ENCODE assay signal across 42 cellular contexts in genomic region chr16:50622029-50622428, GRCh38. TPM values are rescaled to one million over a fixed set of nuclear protein-coding genes. Genes with fewer than 3 reads are reported as not detected.
DNase-seq lines count a peak whose midpoint lies in the region; ATAC-seq, FAIRE-seq and TF ChIP-seq lines count a peak whose summit lies in the region.
"Had no signal": no experiment of that assay in that cellular context is flagged by ENCODE, and none has a peak within 500 bp of the region (broad histone marks: within the 10 kb centered on the region; RNA-seq: fewer than 3 reads in every experiment).

No MANE protein-coding gene starts in this region.

- no TSS peak for BruUV-seq in HepG2 (replicated peaks; lab: Mats Ljungman, UMichigan)

- TF ChIP-seq EP300 in HepG2 (IDR thresholded peaks at IDR 0.05; ENCODE audit: low read depth in 2 of 2, low read length in 2 of 2) = no peak
- TF ChIP-seq EP300 in HepG2 (CRISPR knock-in tag; IDR thresholded peaks at IDR 0.05; ENCODE audit: borderline replicate concordance) = no peak

- H3K27ac ChIP-seq in HepG2 (ENCODE audit: extremely low read length, insufficient read depth, low read length) (no peak overlapping the region), right lobe of liver (no peak overlapping the region), HEK293 (ENCODE audit: extremely low read depth, low read depth, low read length) (no peak overlapping the region)
- H3K27ac ChIP-seq: 22Rv1; A549; BLaER1; BLaER1 treated with 17β-estradiol and CSF1 and Interleukin-3, amounts not matched to agents 10 nM and 100 nM; C4-2B had no signal

- no peaks in the 10 kb centered on the region for H3K27me3 Mint-ChIP-seq in activated naive CD8-positive, alpha-beta T cell treated with anti-CD3 and anti-CD28 coated beads, Interleukin-2, amount 10 ng/mL, durations not matched to agents 7 days and 5 days
- no peaks in the 10 kb centered on the region for H3K27me3 Mint-ChIP-seq in activated naive CD8-positive, alpha-beta T cell treated with anti-CD3 and anti-CD28 coated beads, Interleukin-2, amount 50 U/mL, for 24 hours
- H3K27me3 Mint-ChIP-seq: B cell; CD4-positive, alpha-beta memory T cell; CD4-positive, alpha-beta T cell; CD4-positive, CD25-positive, alpha-beta regulatory T cell had no signal

- WGBS in HepG2 (ENCODE audit: low lambda C conversion rate) = 99% methylated on average over 7 of the region's 7 CpGs
- 94% methylated on average over 2 of the region's 7 CpGs for WGBS in right lobe of liver (ENCODE audit: insufficient coverage, low coverage, low lambda C conversion rate, missing lambda C conversion rate)

- peaks cover 16% of the 10 kb centered on the region for H3K79me2 ChIP-seq in HepG2 (ENCODE audit: insufficient read depth, low read length)

- in situ Hi-C loops in HepG2 (cut with HindIII; ENCODE audit: extremely low pct_ligation_motif_present, low pct_unique_long_range_greater_than_20kb) = no loop called here

- DNase-seq in activated naive CD8-positive, alpha-beta T cell treated with anti-CD3 and anti-CD28 coated beads, Interleukin-2, amount 10 ng/mL, durations not matched to agents 7 days and 5 days = no peak
- DNase-seq in activated naive CD8-positive, alpha-beta T cell treated with anti-CD3 and anti-CD28 coated beads, Interleukin-2, amount 50 U/mL, for 24 hours = no peak
- DNase-seq in Right ventricle myocardium inferior (ENCODE audit: missing footprints) (peak; percentile 21), left cardiac atrium (no peak), HepG2 (ENCODE audit: low spot score) (no peak), right lobe of liver (no peak)
- no peak for DNase-seq in activated CD4-positive, alpha-beta T cell treated with anti-CD3 and anti-CD28 coated beads for 4 hours
- DNase-seq: 8988T; ACHN; AML-193; BE2C; C1 segment of cervical spinal cord; Caco-2; Calu3; CD4-positive, alpha-beta memory T cell; CD4-positive, alpha-beta T cell; CD4-positive, CD25-positive, alpha-beta regulatory T cell; CD8-positive, alpha-beta memory T cell; CD8-positive, alpha-beta T cell; COR-L47; DMS 273 treated with DMSO at 0.1 percent for 48 hours; DMS153; DMS53; DMS79; DMS79 treated with DMSO at 0.1 percent for 48 hours; DND-41; EL had no signal

- peak overlapping the region; percentile 31 for H3K27ac Mint-ChIP-seq in activated naive CD8-positive, alpha-beta T cell treated with anti-CD3 and anti-CD28 coated beads, Interleukin-2, amount 10 ng/mL, durations not matched to agents 7 days and 5 days
- no peak overlapping the region for H3K27ac Mint-ChIP-seq in activated naive CD8-positive, alpha-beta T cell treated with anti-CD3 and anti-CD28 coated beads, Interleukin-2, amount 50 U/mL, for 24 hours
- H3K27ac Mint-ChIP-seq: B cell; CD8-positive, alpha-beta T cell had no signal

- TF ChIP-seq RAD21 in HepG2 (CRISPR knock-in tag; IDR thresholded peaks at IDR 0.05) = no peak

- peaks cover 42% of the 10 kb centered on the region for H3K4me1 ChIP-seq in HepG2 (ENCODE audit: insufficient read depth, low read length)
- H3K4me1 ChIP-seq in right lobe of liver = peaks cover 0 to 14% (median 3%) of the 10 kb centered on the region in 4 donors
- H3K4me1 ChIP-seq in HEK293 (ENCODE audit: control insufficient read depth, insufficient read depth, low read length) = no peaks in the 10 kb centered on the region
- H3K4me1 ChIP-seq: BE2C, Caco-2 had no signal

- no peaks in the 10 kb centered on the region for H3K36me3 Mint-ChIP-seq in activated naive CD8-positive, alpha-beta T cell treated with anti-CD3 and anti-CD28 coated beads, Interleukin-2, amount 10 ng/mL, durations not matched to agents 7 days and 5 days
- no peaks in the 10 kb centered on the region for H3K36me3 Mint-ChIP-seq in activated naive CD8-positive, alpha-beta T cell treated with anti-CD3 and anti-CD28 coated beads, Interleukin-2, amount 50 U/mL, for 24 hours (ENCODE audit: low read depth)
- H3K36me3 Mint-ChIP-seq: CD14-positive monocyte; CD4-positive, alpha-beta memory T cell; CD4-positive, CD25-positive, alpha-beta regulatory T cell had no signal

- CTCF ChIA-PET in HepG2 (lab: Yijun Ruan, JAX; ENCODE audit: low intra/inter-chr PET ratio, low total read pairs) (no interaction called here), HEK293 (lab: Yijun Ruan, JAX) (no interaction called here)

- intact Hi-C loops in Right ventricle myocardium inferior (cut with DNase I) (no loop called here), left cardiac atrium (cut with DNase I) (loop anchor here in 1 of 2 donors (10.0 kb wide), 1 partner anchor 47 kb away; no protein-coding TSS in a partner anchor), HepG2 (cut with micrococcal nuclease; ENCODE audit: unreplicated experiment) (no loop called here), right lobe of liver (cut with DNase I) (no loop called here)

- H3K4me2 ChIP-seq in HepG2 (ENCODE audit: low read depth, low read length) = no peak overlapping the region
- H3K4me2 ChIP-seq: A549; BLaER1; BLaER1 treated with 17β-estradiol and CSF1 and Interleukin-3, amounts not matched to agents 10 nM and 100 nM had no signal

- H3K27me3 ChIP-seq in HepG2 (ENCODE audit: control insufficient read depth in 1 of 2, insufficient read depth in 2 of 2, low read length in 2 of 2) (no peaks in the 10 kb centered on the region), right lobe of liver (no peaks in the 10 kb centered on the region)
- H3K27me3 ChIP-seq: BE2C; BLaER1; BLaER1 treated with 17β-estradiol and CSF1 and Interleukin-3, amounts not matched to agents 10 nM and 100 nM had no signal

- H3K4me3 ChIP-seq in HepG2 (replicated peaks in 1 of 3; ENCODE audit: insufficient read depth in 1 of 3, low read depth in 2 of 3, low read length in 3 of 3) (no peak overlapping the region), right lobe of liver (no peak overlapping the region), HEK293 (ENCODE audit: low read depth, low read length) (no peak overlapping the region)
- H3K4me3 ChIP-seq: A549; BLaER1; BLaER1 treated with 17β-estradiol and CSF1 and Interleukin-3, amounts not matched to agents 10 nM and 100 nM had no signal

- TF ChIP-seq CTCF in HepG2 (CRISPR knock-in tag; IDR thresholded peaks at IDR 0.05) = no peak
- no peak for TF ChIP-seq CTCF in right lobe of liver (IDR thresholded peaks at IDR 0.05)
- TF ChIP-seq CTCF in HEK293 (tag by site-specific recombination; IDR thresholded peaks at IDR 0.05) = no peak

- H3K9ac ChIP-seq in HepG2 (ENCODE audit: insufficient read depth, low read depth, low read length) = no peak overlapping the region
- H3K9ac ChIP-seq: BLaER1; BLaER1 treated with 17β-estradiol and CSF1 and Interleukin-3, amounts not matched to agents 10 nM and 100 nM had no signal

- TF ChIP-seq POLR2A in HepG2 (IDR thresholded peaks at IDR 0.05; ENCODE audit: insufficient read depth in 1 of 2, low read depth in 2 of 2, low read length in 2 of 2) = no peak
- TF ChIP-seq POLR2A in right lobe of liver (IDR thresholded peaks at IDR 0.05) = no peak

- no peak overlapping the region for H2AFZ ChIP-seq in HepG2 (ENCODE audit: low read length)

- no peak overlapping the region for H3K4me3 Mint-ChIP-seq in activated naive CD8-positive, alpha-beta T cell treated with anti-CD3 and anti-CD28 coated beads, Interleukin-2, amount 10 ng/mL, durations not matched to agents 7 days and 5 days
- no peak overlapping the region for H3K4me3 Mint-ChIP-seq in activated naive CD8-positive, alpha-beta T cell treated with anti-CD3 and anti-CD28 coated beads, Interleukin-2, amount 50 U/mL, for 24 hours
- H3K4me3 Mint-ChIP-seq: B cell; CD4-positive, alpha-beta memory T cell; CD4-positive, alpha-beta T cell; CD4-positive, CD25-positive, alpha-beta regulatory T cell; CD8-positive, alpha-beta memory T cell; CD8-positive, alpha-beta T cell had no signal

- H3K9me3 Mint-ChIP-seq in activated naive CD8-positive, alpha-beta T cell treated with anti-CD3 and anti-CD28 coated beads, Interleukin-2, amount 10 ng/mL, durations not matched to agents 7 days and 5 days = no peaks in the 10 kb centered on the region
- H3K9me3 Mint-ChIP-seq in activated naive CD8-positive, alpha-beta T cell treated with anti-CD3 and anti-CD28 coated beads, Interleukin-2, amount 50 U/mL, for 24 hours = no peaks in the 10 kb centered on the region
- H3K9me3 Mint-ChIP-seq: CD4-positive, alpha-beta memory T cell; CD4-positive, alpha-beta T cell; CD4-positive, CD25-positive, alpha-beta regulatory T cell; CD8-positive, alpha-beta memory T cell; CD8-positive, alpha-beta T cell had no signal

- no peak for FAIRE-seq in HepG2 (lab: Jason Lieb, UNC)
- FAIRE-seq: A204.1, A549, D721Med had no signal

- H3K4me1 Mint-ChIP-seq in activated naive CD8-positive, alpha-beta T cell treated with anti-CD3 and anti-CD28 coated beads, Interleukin-2, amount 10 ng/mL, durations not matched to agents 7 days and 5 days = peaks cover 12% of the 10 kb centered on the region
- peaks cover 22% of the 10 kb centered on the region for H3K4me1 Mint-ChIP-seq in activated naive CD8-positive, alpha-beta T cell treated with anti-CD3 and anti-CD28 coated beads, Interleukin-2, amount 50 U/mL, for 24 hours

- POLR2A ChIA-PET in activated naive CD8-positive, alpha-beta T cell treated with anti-CD3 and anti-CD28 coated beads, Interleukin-2, amount 10 ng/mL, durations not matched to agents 7 days and 5 days (lab: Charles Lee) = no interaction called here
- POLR2A ChIA-PET in HepG2 (lab: Yijun Ruan, JAX) = no interaction called here
- POLR2A ChIA-PET in HEK293 (lab: Yijun Ruan, JAX) = no interaction called here

- H3K36me3 ChIP-seq in HepG2 (replicated peaks in 1 of 2; ENCODE audit: control insufficient read depth in 1 of 2, insufficient read depth in 2 of 2, low read length in 2 of 2) (peaks cover 90 to 99% of the 10 kb centered on the region in 2 experiments), right lobe of liver (no peaks in the 10 kb centered on the region), HEK293 (ENCODE audit: control insufficient read depth in 2 of 2, insufficient read depth in 1 of 2, low read length in 2 of 2) (no peaks in the 10 kb centered on the region)
- H3K36me3 ChIP-seq: BE2C; BLaER1; BLaER1 treated with 17β-estradiol and CSF1 and Interleukin-3, amounts not matched to agents 10 nM and 100 nM had no signal

- H4K20me1 ChIP-seq in HepG2 (ENCODE audit: insufficient read depth, low read length) = peaks cover 77% of the 10 kb centered on the region
- H4K20me1 ChIP-seq: BLaER1; BLaER1 treated with 17β-estradiol and CSF1 and Interleukin-3, amounts not matched to agents 10 nM and 100 nM had no signal

- no peak for ATAC-seq in activated naive CD8-positive, alpha-beta T cell treated with anti-CD3 and anti-CD28 coated beads, Interleukin-2, amount 10 ng/mL, durations not matched to agents 7 days and 5 days (ENCODE audit: low read depth)
- no peak for ATAC-seq in activated naive CD8-positive, alpha-beta T cell treated with anti-CD3 and anti-CD28 coated beads, Interleukin-2, amount 50 U/mL, for 24 hours
- no peak for ATAC-seq in Right ventricle myocardium inferior
- no peak for ATAC-seq in left cardiac atrium
- ATAC-seq in HepG2 = no peak; the same call in 2 of the 3 replicates
- no peak for ATAC-seq in right lobe of liver
- ATAC-seq: A549; CD8-positive, alpha-beta T cell had no signal

- H3K9me3 ChIP-seq in HepG2 (ENCODE audit: low read length) (no peaks in the 10 kb centered on the region), right lobe of liver (no peaks in the 10 kb centered on the region), HEK293 (ENCODE audit: control insufficient read depth, insufficient read depth, low read depth, low read length) (no peaks in the 10 kb centered on the region)
- H3K9me3 ChIP-seq: A549; BE2C; BLaER1; BLaER1 treated with 17β-estradiol and CSF1 and Interleukin-3, amounts not matched to agents 10 nM and 100 nM; Caco-2 had no signal

RNA-seq across cellular contexts. Expression of gene SNX20, which starts 59.1 kb away (rescaled TPM):
- total RNA-seq in activated naive CD8-positive, alpha-beta T cell treated with anti-CD3 and anti-CD28 coated beads, Interleukin-2, amount 10 ng/mL, durations not matched to agents 7 days and 5 days = 10 to 100 TPM; 70.6 to 76.3 TPM
- total RNA-seq in Right ventricle myocardium inferior (0.95 TPM), left cardiac atrium (1 to 10 TPM; 1.2 to 2.0 TPM), HepG2 (2016; rRNA removed; fragmentation: Illumina TruSeq; extraction: Trizol) (not detected in 2 replicates), right lobe of liver (1 to 10 TPM in 1 of 6 experiments, under 1 TPM in 5; 0.31 to 1.9 (median 0.71) TPM)
- total RNA-seq in HepG2 (2016; cell fraction: cytosol; rRNA removed; fragmentation: Illumina TruSeq; extraction: Trizol; ENCODE audit: low read depth) = not detected in 2 replicates
- not detected in 2 replicates for total RNA-seq in HepG2 (2016; cell fraction: insoluble cytoplasmic fraction; rRNA removed; fragmentation: Illumina TruSeq; extraction: Trizol)
- total RNA-seq in HepG2 (2016; cell fraction: membrane; rRNA removed; fragmentation: Illumina TruSeq; extraction: Trizol) = not detected in 2 replicates
- total RNA-seq in HepG2 (2016; cell fraction: nucleus; rRNA removed; fragmentation: Illumina TruSeq; extraction: Trizol) = not detected in 2 replicates
- polyA plus RNA-seq in HepG2 (2011; rRNA removed) = not detected in 2 replicates
- not detected in 2 replicates for polyA plus RNA-seq in HepG2 (2011; cell fraction: cytosol; rRNA removed)
- polyA plus RNA-seq in HepG2 (2011; cell fraction: nucleus; rRNA removed) = not detected in 2 replicates
- polyA plus RNA-seq in HepG2 (2012) = 0.04 TPM in 1 of 2 replicates, not detected in the other
- not detected in 2 replicates for polyA plus RNA-seq in HepG2 (2016; cell fraction: cytosol; fragmentation: Illumina TruSeq; extraction: Trizol; ENCODE audit: low read depth)
- polyA plus RNA-seq in HepG2 (2016; cell fraction: insoluble cytoplasmic fraction; fragmentation: Illumina TruSeq; extraction: Trizol; ENCODE audit: low read depth) = not detected in 2 replicates
- not detected in 2 replicates for polyA plus RNA-seq in HepG2 (2016; cell fraction: membrane; fragmentation: Illumina TruSeq; extraction: Trizol; ENCODE audit: low read depth)
- polyA plus RNA-seq in HepG2 (2016; cell fraction: nucleus; fragmentation: Illumina TruSeq; extraction: Trizol; ENCODE audit: insufficient read depth, low read depth) = not detected in 2 replicates
- not detected in 2 replicates for polyA minus RNA-seq in HepG2 (2011; rRNA and poly(A)+ RNA removed; ENCODE audit: low replicate concordance)
- polyA minus RNA-seq in HepG2 (2011; cell fraction: cytosol; rRNA and poly(A)+ RNA removed) = not detected in 2 replicates
- polyA minus RNA-seq in HepG2 (2011; cell fraction: nucleus; rRNA and poly(A)+ RNA removed) = not detected in 2 replicates
- total RNA-seq: A172, A673, Caco-2, Calu3, Daoy had no signal
- polyA plus RNA-seq: A549, AG04450, BJ had no signal

Comparison
In these comparisons a context has a peak if more than half of its experiments do, and no peak if none do; other contexts are left out.
1. RNA of gene SNX20, which starts 59.1 kb away (total RNA-seq): 70.6 to 76.3 TPM in activated naive CD8-positive, alpha-beta T cell treated with anti-CD3 and anti-CD28 coated beads, Interleukin-2, amount 10 ng/mL, durations not matched to agents 7 days and 5 days; 1.2 to 2.0 TPM in left cardiac atrium, 0.95 TPM in Right ventricle myocardium inferior (single experiment), 0.31 to 1.9 TPM in right lobe of liver and not detected in HepG2; every median in the first group is over 10 times any median in the second.